In genomic region chr20:42276718-42277117, GRCh38 we compare ENCODE assay signal across 21 cellular contexts.
DNase-seq lines count a peak whose midpoint lies in the region; ATAC-seq and TF ChIP-seq lines count a peak whose summit lies in the region.
"Had no signal": no experiment of that assay in that cellular context is flagged by ENCODE, and none has a peak within 500 bp of the region (broad histone marks: within the 10 kb centered on the region; RNA-seq: fewer than 3 reads in every experiment).

No MANE protein-coding gene starts in this region.

- intact Hi-C loops in dorsolateral prefrontal cortex (cut with DNase I): no loop called here

- H2BK120ac ChIP-seq in neuronal stem cell (ENCODE audit: low read depth, low read length): no peak overlapping the region

- H3K27me3 ChIP-seq in dorsolateral prefrontal cortex: no peaks in the 10 kb centered on the region
- H3K27me3 ChIP-seq in neuronal stem cell (ENCODE audit: control insufficient read depth in 3 of 3, insufficient read depth in 3 of 3, low read depth in 1 of 3, low read length in 3 of 3): no peaks in the 10 kb centered on the region
- H3K27me3 ChIP-seq: BLaER1 treated with 17β-estradiol and CSF1 and Interleukin-3, amounts not matched to agents 10 nM and 100 nM; MG63; SJCRH30 had no signal

- no peak for ATAC-seq in HG02798 (IDR thresholded peaks at IDR 0.05; ENCODE audit: poor library complexity, unreplicated experiment)
- ATAC-seq: SK-N-SH treated with all-trans-retinoic acid at 6 μM for 48 hours had no signal

- H3K23ac ChIP-seq in neuronal stem cell (ENCODE audit: low read depth, low read length, poor library complexity): no peak overlapping the region

- no peak overlapping the region for H2BK5ac ChIP-seq in neuronal stem cell (ENCODE audit: low read length)

- H3K4me3 ChIP-seq in dorsolateral prefrontal cortex (peak overlapping the region in 1 of 59 donors; percentile 21), neuronal stem cell (ENCODE audit: low read length in 2 of 2) (no peak overlapping the region)
- H3K4me3 ChIP-seq: BLaER1 treated with 17β-estradiol and CSF1 and Interleukin-3, amounts not matched to agents 10 nM and 100 nM; HAP-1; MG63; SJCRH30 had no signal

- no peaks in the 10 kb centered on the region for H3K9me3 ChIP-seq in neuronal stem cell (replicated peaks in 1 of 2; ENCODE audit: control insufficient read depth in 2 of 2, insufficient read depth in 1 of 2, low read depth in 1 of 2, low read length in 2 of 2)
- H3K9me3 ChIP-seq: BLaER1 treated with 17β-estradiol and CSF1 and Interleukin-3, amounts not matched to agents 10 nM and 100 nM; HAP-1; MG63; SJCRH30 had no signal

- no peak overlapping the region for H3K4ac ChIP-seq in neuronal stem cell (ENCODE audit: low read length)

- no peak overlapping the region for H3K18ac ChIP-seq in neuronal stem cell (ENCODE audit: low read length)

- no peak overlapping the region for H3K9ac ChIP-seq in neuronal stem cell (ENCODE audit: low read depth, low read length, poor library complexity)
- H3K9ac ChIP-seq: BLaER1 treated with 17β-estradiol and CSF1 and Interleukin-3, amounts not matched to agents 10 nM and 100 nM had no signal

- no CpG with 5 or more reads among the region's 3 CpGs for WGBS in neuronal stem cell (ENCODE audit: extremely low coverage in 2 of 2, insufficient read length in 2 of 2, insufficient replicate concordance in 1 of 2), 2 donors

- TF ChIP-seq CTCF in dorsolateral prefrontal cortex (IDR thresholded peaks at IDR 0.05 in 54 of 56, conservative IDR thresholded peaks at IDR 0.05 in 2 of 56; ENCODE audit: low read depth in 1 of 56, partially characterized antibody in 56 of 56): no peak

- peak; percentile 40 for DNase-seq in NCI-H510A treated with DMSO at 0.1 percent for 48 hours (lab: John Stamatoyannopoulos, UW)
- DNase-seq in NCI-H510A (lab: John Stamatoyannopoulos, UW): no peak
- no peak for DNase-seq in dorsolateral prefrontal cortex
- DNase-seq in neuronal stem cell (ENCODE audit: low spot score): no peak
- DNase-seq in stimulated activated naive CD4-positive, alpha-beta T cell (lab: John Stamatoyannopoulos, UW): no peak
- DNase-seq: CD4-positive, alpha-beta T cell; GF-D8; GOT3; HFFc6; IMR-90; KG1; MG63; NCI-H2081 treated with DMSO at 0.1 percent for 48 hours; NCI-H2171; NCI-H226; SJCRH30 had no signal

- no peak overlapping the region for H4K8ac ChIP-seq in neuronal stem cell (ENCODE audit: low read depth, low read length)

- H2AK5ac ChIP-seq in neuronal stem cell (ENCODE audit: low read depth, low read length): no peak overlapping the region

- peak overlapping the region; percentile 21 for H3K4me2 ChIP-seq in neuronal stem cell (ENCODE audit: insufficient read depth, low read length, poor library complexity, severe bottlenecking)
- H3K4me2 ChIP-seq: BLaER1 treated with 17β-estradiol and CSF1 and Interleukin-3, amounts not matched to agents 10 nM and 100 nM had no signal

- no peak overlapping the region for H3K14ac ChIP-seq in neuronal stem cell (ENCODE audit: low read length)

- no peak overlapping the region for H4K91ac ChIP-seq in neuronal stem cell (ENCODE audit: low read depth, low read length, poor library complexity)

- H3K27ac ChIP-seq in dorsolateral prefrontal cortex (peak overlapping the region in 39 of 59 donors; percentile 11 to 79 (median 55)), neuronal stem cell (replicated peaks; ENCODE audit: low read length) (peak overlapping the region; percentile 0), temporal lobe (ENCODE audit: low read depth, low read length) (peak overlapping the region; percentile 12)
- H3K27ac ChIP-seq: BLaER1 treated with 17β-estradiol and CSF1 and Interleukin-3, amounts not matched to agents 10 nM and 100 nM; SJCRH30 had no signal

- no peak overlapping the region for H2BK15ac ChIP-seq in neuronal stem cell (ENCODE audit: low read length)

- no peaks in the 10 kb centered on the region for H3K36me3 ChIP-seq in neuronal stem cell (replicated peaks in 1 of 2; ENCODE audit: control insufficient read depth in 2 of 2, insufficient read depth in 2 of 2, low read length in 2 of 2)
- H3K36me3 ChIP-seq: BLaER1 treated with 17β-estradiol and CSF1 and Interleukin-3, amounts not matched to agents 10 nM and 100 nM; HAP-1; MG63; SJCRH30 had no signal

- H3K79me1 ChIP-seq in neuronal stem cell (ENCODE audit: low read depth, low read length): no peaks in the 10 kb centered on the region

- H2AFZ ChIP-seq in neuronal stem cell (ENCODE audit: low read length): no peak overlapping the region

- H2BK12ac ChIP-seq in neuronal stem cell (ENCODE audit: low read length): no peak overlapping the region

- H3K4me1 ChIP-seq in neuronal stem cell (ENCODE audit: control insufficient read depth in 2 of 2, insufficient read depth in 1 of 2, low read depth in 1 of 2, low read length in 2 of 2): peaks cover 0 to 17% of the 10 kb centered on the region in 2 donors
- H3K4me1 ChIP-seq: HAP-1, SJCRH30 had no signal

Comparison
In these comparisons a context has a peak if more than half of its experiments do, and no peak if none do; other contexts are left out.
1. H3K27ac ChIP-seq: peak in every context shown above with its lines; median percentile 55 in dorsolateral prefrontal cortex; 12 in temporal lobe; 0 in neuronal stem cell.